32 cellular contexts compared by ENCODE assay signal in the genomic region with DNA sequence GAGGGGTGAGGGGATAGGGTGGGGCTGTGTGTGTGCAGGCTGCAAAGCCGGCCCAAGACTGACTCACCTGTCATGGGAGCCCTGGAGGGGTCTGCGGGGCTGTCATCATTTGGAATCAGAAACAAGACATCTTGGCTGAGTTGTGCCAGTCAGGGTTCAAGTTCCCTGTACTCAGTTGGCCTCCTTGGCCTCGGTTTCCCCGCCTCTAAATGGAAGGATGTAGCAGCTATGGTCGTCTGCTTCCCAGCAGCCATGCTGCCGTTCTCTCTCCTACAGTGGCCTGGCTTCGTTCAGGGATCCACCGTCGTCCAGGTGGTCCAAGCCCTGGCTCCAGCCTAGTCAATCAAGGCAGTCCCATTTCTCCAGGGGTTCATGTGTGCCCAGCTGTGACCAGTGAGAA.
"Had no signal": no experiment of that assay in that cellular context is flagged by ENCODE, and none has a peak within 500 bp of the region (broad histone marks: within the 10 kb centered on the region; RNA-seq: fewer than 3 reads in every experiment).

No MANE protein-coding gene starts in this region.

- H3K36me3 Mint-ChIP-seq: activated naive CD4-positive, alpha-beta T cell treated with anti-CD3 and anti-CD28 coated beads, Interleukin-2, amount 10 ng/mL, durations not matched to agents 7 days and 5 days; activated naive CD4-positive, alpha-beta T cell treated with anti-CD3 and anti-CD28 coated beads, Interleukin-2, amount 50 U/mL, for 72 hours; activated naive CD8-positive, alpha-beta T cell treated with anti-CD3 and anti-CD28 coated beads, Interleukin-2, amount 10 ng/mL, durations not matched to agents 7 days and 5 days; brain had no signal

- H3K4me3 Mint-ChIP-seq: activated B cell treated with CpG ODN at 0.5 μM for 24 hours; activated CD8-positive, alpha-beta T cell treated with anti-CD3 and anti-CD28 coated beads for 36 hours; activated naive CD4-positive, alpha-beta T cell treated with anti-CD3 and anti-CD28 coated beads, Interleukin-2, amount 10 ng/mL, durations not matched to agents 7 days and 5 days; activated naive CD8-positive, alpha-beta T cell treated with anti-CD3 and anti-CD28 coated beads, Interleukin-2, amount 10 ng/mL, durations not matched to agents 7 days and 5 days; activated T-cell treated with anti-CD3 and anti-CD28 coated beads, Interleukin-2, amount 50 U/mL, for 4 hours; activated T-helper 17 cell treated with anti-CD3 and anti-CD28 coated beads, Interleukin-2, amount 50 U/mL, for 72 hours; brain; dendritic cell treated with granulocyte-macrophage colony-stimulating factor and Interleukin-4, amounts not matched to agents 40 ng/mL and 50 ng/mL, for 4 days; effector memory CD8-positive, alpha-beta T cell; T-helper 17 cell; T-helper 2 cell treated with Interferon-gamma antibody and Interleukin-4, amounts not matched to agents 5 μg/mL and 100 μg/mL, for 36 hours had no signal

- H3K4me1 Mint-ChIP-seq: activated B cell treated with CpG ODN at 0.5 μM for 24 hours; activated naive CD4-positive, alpha-beta T cell treated with anti-CD3 and anti-CD28 coated beads, Interleukin-2, amount 10 ng/mL, durations not matched to agents 7 days and 5 days; activated T-helper 17 cell treated with anti-CD3 and anti-CD28 coated beads, Interleukin-2, amount 50 U/mL, for 72 hours had no signal

- H3K9me3 ChIP-seq: ascending aorta, breast epithelium, colonic mucosa, esophagus squamous epithelium, gastroesophageal sphincter had no signal

- H3K9me3 Mint-ChIP-seq: activated B cell treated with CpG ODN at 0.5 μM for 24 hours; activated CD8-positive, alpha-beta T cell treated with anti-CD3 and anti-CD28 coated beads for 36 hours; activated naive CD4-positive, alpha-beta T cell treated with anti-CD3 and anti-CD28 coated beads, Interleukin-2, amount 10 ng/mL, durations not matched to agents 7 days and 5 days; activated naive CD4-positive, alpha-beta T cell treated with anti-CD3 and anti-CD28 coated beads, Interleukin-2, amount 50 U/mL, for 72 hours; activated naive CD8-positive, alpha-beta T cell treated with anti-CD3 and anti-CD28 coated beads, Interleukin-2, amount 10 ng/mL, durations not matched to agents 7 days and 5 days; activated T-cell treated with anti-CD3 and anti-CD28 coated beads, Interleukin-2, amount 50 U/mL, for 4 hours; activated T-helper 17 cell treated with anti-CD3 and anti-CD28 coated beads, Interleukin-2, amount 50 U/mL, for 72 hours; effector memory CD8-positive, alpha-beta T cell; T-helper 2 cell treated with Interferon-gamma antibody and Interleukin-4, amounts not matched to agents 5 μg/mL and 100 μg/mL, for 36 hours had no signal

- DNase-seq: activated B cell treated with CpG ODN at 0.5 μM for 24 hours; activated CD4-positive, alpha-beta T cell treated with anti-CD3 and anti-CD28 coated beads for 48 hours; activated CD4-positive, alpha-beta T cell treated with anti-CD3 and anti-CD28 coated beads, Interleukin-2, amount 50 U/mL, for 1 hour; activated CD4-positive, alpha-beta T cell treated with anti-CD3 and anti-CD28 coated beads, Interleukin-2, amount 50 U/mL, for 48 hours; activated CD8-positive, alpha-beta memory T cell treated with anti-CD3 and anti-CD28 coated beads for 24 hours; activated CD8-positive, alpha-beta T cell treated with anti-CD3 and anti-CD28 coated beads for 36 hours; activated gamma-delta T cell; activated naive CD4-positive, alpha-beta T cell; activated naive CD4-positive, alpha-beta T cell treated with anti-CD3 and anti-CD28 coated beads, Interleukin-2, amount 10 ng/mL, durations not matched to agents 7 days and 5 days; activated naive CD8-positive, alpha-beta T cell treated with anti-CD3 and anti-CD28 coated beads, Interleukin-2, amount 10 ng/mL, durations not matched to agents 7 days and 5 days; activated T-cell treated with anti-CD3 and anti-CD28 coated beads, Interleukin-2, amount 50 U/mL, for 4 hours; central memory CD4-positive, alpha-beta T cell; cerebellar nuclear complex; colonic mucosa; effector memory CD8-positive, alpha-beta T cell; esophagus squamous epithelium; foreskin melanocyte; T-helper 1 cell; T-helper 17 cell; T1000; WERI-Rb-1 had no signal

- H3K36me3 ChIP-seq: ascending aorta, breast epithelium, cardiac muscle cell, colonic mucosa, esophagus squamous epithelium, gastroesophageal sphincter, WERI-Rb-1 had no signal

- H3K27ac Mint-ChIP-seq: activated B cell treated with CpG ODN at 0.5 μM for 24 hours; activated CD8-positive, alpha-beta T cell treated with anti-CD3 and anti-CD28 coated beads for 36 hours; activated naive CD4-positive, alpha-beta T cell treated with anti-CD3 and anti-CD28 coated beads, Interleukin-2, amount 10 ng/mL, durations not matched to agents 7 days and 5 days; activated naive CD4-positive, alpha-beta T cell treated with anti-CD3 and anti-CD28 coated beads, Interleukin-2, amount 50 U/mL, for 72 hours; activated naive CD8-positive, alpha-beta T cell treated with anti-CD3 and anti-CD28 coated beads, Interleukin-2, amount 10 ng/mL, durations not matched to agents 7 days and 5 days; activated T-helper 17 cell treated with anti-CD3 and anti-CD28 coated beads, Interleukin-2, amount 50 U/mL, for 72 hours; dendritic cell treated with granulocyte-macrophage colony-stimulating factor and Interleukin-4, amounts not matched to agents 40 ng/mL and 50 ng/mL, for 4 days; effector memory CD8-positive, alpha-beta T cell; T-helper 17 cell; T-helper 2 cell treated with Interferon-gamma antibody and Interleukin-4, amounts not matched to agents 5 μg/mL and 100 μg/mL, for 36 hours had no signal

- H3K4me3 ChIP-seq: ascending aorta, breast epithelium, cardiac muscle cell, colonic mucosa, dorsolateral prefrontal cortex, esophagus squamous epithelium, gastroesophageal sphincter had no signal

- H3K27ac ChIP-seq: ascending aorta, cardiac muscle cell, colonic mucosa, dorsolateral prefrontal cortex, epithelial cell of prostate, esophagus squamous epithelium, gastroesophageal sphincter, WERI-Rb-1 had no signal

- H3K27me3 ChIP-seq: ascending aorta, breast epithelium, cardiac muscle cell, colonic mucosa, dorsolateral prefrontal cortex, gastroesophageal sphincter had no signal

- H3K4me1 ChIP-seq: ascending aorta, breast epithelium, colonic mucosa, esophagus squamous epithelium, gastroesophageal sphincter had no signal

- H3K27me3 Mint-ChIP-seq: activated CD8-positive, alpha-beta T cell treated with anti-CD3 and anti-CD28 coated beads for 36 hours; activated naive CD8-positive, alpha-beta T cell treated with anti-CD3 and anti-CD28 coated beads, Interleukin-2, amount 10 ng/mL, durations not matched to agents 7 days and 5 days; dendritic cell treated with granulocyte-macrophage colony-stimulating factor and Interleukin-4, amounts not matched to agents 40 ng/mL and 50 ng/mL, for 4 days had no signal
